ENCODE assay signal across 8 cellular contexts in genomic region chr9:73151653-73152382, GRCh38. TPM values are rescaled to one million over a fixed set of nuclear protein-coding genes. Genes with fewer than 3 reads are reported as not detected.
DNase-seq lines count a peak whose midpoint lies in the region; ATAC-seq and TF ChIP-seq lines count a peak whose summit lies in the region.

Gene ANXA1 (plus strand): TSS chr9:73151865. CDS start chr9:73158536, 6,671 bp downstream.

- peak within 1 kb of the TSS in 8 of 10 experiments; percentile 25 to 83 (median 68); a peak in 15 of 20 replicates for H3K4me3 ChIP-seq in BLaER1 treated with 17β-estradiol and CSF1 and Interleukin-3, amounts not matched to agents 10 nM and 100 nM
- H3K4me3 ChIP-seq in adrenal gland, result peak within 1 kb of the TSS in 1 of 4 donors; percentile 50
- H3K4me3 ChIP-seq in right atrium auricular region, result peak within 1 kb of the TSS; percentile 44 to 50
- H3K4me3 ChIP-seq in skin epidermis, result peak within 1 kb of the TSS; percentile 29 to 49 (median 45)
- no peak within 1 kb of the TSS for H3K4me3 ChIP-seq in H7 (ENCODE audit: insufficient read depth, low read depth, low read length)

- H3K9me3 ChIP-seq in BLaER1 treated with 17β-estradiol and CSF1 and Interleukin-3, amounts not matched to agents 10 nM and 100 nM (replicated peaks in 1 of 11), result peaks cover 0 to 9% (median 0%) of the 10 kb centered on the region in 11 experiments; a peak in 4 of 22 replicates
- H3K9me3 ChIP-seq in KOPT-K1 (ENCODE audit: insufficient read depth, low read length, poor library complexity, severe bottlenecking) (no peaks in the 10 kb centered on the region), adrenal gland (replicated peaks in 1 of 3) (no peaks in the 10 kb centered on the region), right atrium auricular region (no peaks in the 10 kb centered on the region)

- TF ChIP-seq CTCF in adrenal gland (IDR thresholded peaks at IDR 0.05) (no peak), right atrium auricular region (IDR thresholded peaks at IDR 0.05) (no peak)

- peak within 1 kb of the TSS in 8 of 11 experiments; percentile 39 to 96 (median 80); a peak in 16 of 22 replicates for H3K4me2 ChIP-seq in BLaER1 treated with 17β-estradiol and CSF1 and Interleukin-3, amounts not matched to agents 10 nM and 100 nM

- H3K27ac ChIP-seq in BLaER1 treated with 17β-estradiol and CSF1 and Interleukin-3, amounts not matched to agents 10 nM and 100 nM, result peak within 1 kb of the TSS in 9 of 11 experiments; percentile 53 to 92 (median 85); a peak in 17 of 22 replicates
- H3K27ac ChIP-seq in KOPT-K1 (ENCODE audit: low read depth, low read length, poor library complexity, severe bottlenecking) (peak within 1 kb of the TSS; percentile 9), adrenal gland (peak within 1 kb of the TSS in 4 of 5 donors; percentile 6 to 58 (median 32)), right atrium auricular region (peak within 1 kb of the TSS; percentile 68 to 80), skin epidermis (peak within 1 kb of the TSS; percentile 45 to 95 (median 82))

- 16 to 30% (median 29%) methylated on average over 1 of the region's 1 CpG for WGBS in adrenal gland, 4 donors

- peak within 1 kb of the TSS in 7 of 11 experiments; percentile 43 to 94 (median 83); a peak in 14 of 22 replicates for H3K9ac ChIP-seq in BLaER1 treated with 17β-estradiol and CSF1 and Interleukin-3, amounts not matched to agents 10 nM and 100 nM

- H3K27me3 ChIP-seq in BLaER1 treated with 17β-estradiol and CSF1 and Interleukin-3, amounts not matched to agents 10 nM and 100 nM, result no peaks in the 10 kb centered on the region
- H3K27me3 ChIP-seq in adrenal gland (no peaks in the 10 kb centered on the region), right atrium auricular region (no peaks in the 10 kb centered on the region), H7 (ENCODE audit: control insufficient read depth, insufficient read depth, low read length) (no peaks in the 10 kb centered on the region)

- peaks cover 15 to 84% (median 68%) of the 10 kb centered on the region in 10 experiments; a peak in 19 of 20 replicates for H3K4me1 ChIP-seq in BLaER1 treated with 17β-estradiol and CSF1 and Interleukin-3, amounts not matched to agents 10 nM and 100 nM
- peaks cover 3 to 41% of the 10 kb centered on the region in 2 donors for H3K4me1 ChIP-seq in adrenal gland (replicated peaks in 1 of 2)
- peaks cover 0 to 44% of the 10 kb centered on the region in 2 donors for H3K4me1 ChIP-seq in right atrium auricular region

- H4K20me1 ChIP-seq in BLaER1 treated with 17β-estradiol and CSF1 and Interleukin-3, amounts not matched to agents 10 nM and 100 nM, result peaks cover 0 to 31% (median 0%) of the 10 kb centered on the region in 11 experiments; a peak in 5 of 22 replicates

- intact Hi-C loops in adrenal gland (cut with DNase I), result no loop called here

- peaks cover 0 to 29% (median 0%) of the 10 kb centered on the region in 11 experiments; a peak in 9 of 22 replicates for H3K36me3 ChIP-seq in BLaER1 treated with 17β-estradiol and CSF1 and Interleukin-3, amounts not matched to agents 10 nM and 100 nM
- H3K36me3 ChIP-seq in KOPT-K1 (ENCODE audit: insufficient read depth, low read length) (no peaks in the 10 kb centered on the region), adrenal gland (replicated peaks in 1 of 2) (no peaks in the 10 kb centered on the region), right atrium auricular region (peaks cover 10% of the 10 kb centered on the region), H7 (replicated peaks; ENCODE audit: control insufficient read depth, insufficient read depth, low read length) (no peaks in the 10 kb centered on the region)

- ATAC-seq in GM18502 (IDR thresholded peaks at IDR 0.05; ENCODE audit: poor library complexity, unreplicated experiment), result no peak

- DNase-seq in adrenal gland (no peak), right atrium auricular region (ENCODE audit: low spot score) (no peak), H7 (no peak), NCI-H526 (lab: John Stamatoyannopoulos, UW) (no peak)

- TF ChIP-seq POLR2A in adrenal gland (IDR thresholded peaks at IDR 0.05), result peak; percentile 37 to 47

RNA-seq across cellular contexts. Expression of gene ANXA1, which starts in this region (rescaled TPM):
- total RNA-seq in adrenal gland (100 to 1,000 TPM in 1 of 8 donors, 10 to 100 TPM in 7; 30.7 to 103 (median 56.8) TPM), right atrium auricular region (100 to 1,000 TPM in 1 of 2 donors, 10 to 100 TPM in 1; 69.8 to 142 TPM)
- polyA plus RNA-seq in adrenal gland, result 100 to 1,000 TPM in 2 of 3 donors, 10 to 100 TPM in 1; 58.9 to 114 (median 113) TPM
- 4.7 and 6.6 TPM in 2 replicates for total RNA-seq in H7 (2014; rRNA removed; shearing (Covaris generic))

Comparison
In these comparisons a context has a peak if more than half of its experiments do, and no peak if none do; other contexts are left out.
1. H3K27ac ChIP-seq: peak in every context shown above with its lines; median percentile 85 in BLaER1 treated with 17β-estradiol and CSF1 and Interleukin-3, amounts not matched to agents 10 nM and 100 nM; 82 in skin epidermis; 74 in right atrium auricular region; 32 in adrenal gland; 9 in KOPT-K1.